10 cellular contexts compared by ENCODE assay signal in genomic region chr18:48230459-48231113, GRCh38.
DNase-seq lines count a peak whose midpoint lies in the region; ATAC-seq and TF ChIP-seq lines count a peak whose summit lies in the region.
"Had no signal": no experiment of that assay in that cellular context is flagged by ENCODE, and none has a peak within 500 bp of the region (broad histone marks: within the 10 kb centered on the region; RNA-seq: fewer than 3 reads in every experiment).

No MANE protein-coding gene starts in this region.

- no peak for TF ChIP-seq EP300 in esophagus muscularis mucosa (IDR thresholded peaks at IDR 0.05)

- H2AFZ ChIP-seq in Loucy (ENCODE audit: low read length) (peak overlapping the region; percentile 67), neural progenitor cell (replicated peaks) (peak overlapping the region; percentile 98)

- intact Hi-C loops in esophagus muscularis mucosa (cut with DNase I) = loop anchor here (5.0 kb wide), 1 partner anchor 217 kb away; no protein-coding TSS in a partner anchor
- intact Hi-C loops in activated T-helper 2 cell treated with anti-CD3 and anti-CD28 coated beads, Interferon-gamma antibody, Interleukin-2, Interleukin-4, amounts not matched to agents 10 μg/mL and 5 μg/mL and 100 μg/mL, durations not matched to agents 14 hours and 24 hours and 36 hours (cut with micrococcal nuclease) = no loop called here

- DNase-seq in activated CD4-positive, alpha-beta T cell treated with anti-CD3 and anti-CD28 coated beads for 48 hours = peak; percentile 23
- no peak for DNase-seq in activated CD4-positive, alpha-beta T cell treated with anti-CD3 and anti-CD28 coated beads, Interleukin-2, amount 50 U/mL, for 1 hour
- DNase-seq in RWPE1 (ENCODE audit: low spot score) (peak; percentile 48), esophagus muscularis mucosa (ENCODE audit: extremely low spot score) (no peak), neural progenitor cell (ENCODE audit: low spot score) (peak; percentile 87)
- DNase-seq in activated T-helper 2 cell treated with anti-CD3 and anti-CD28 coated beads, Interferon-gamma antibody, Interleukin-2, Interleukin-4, amounts not matched to agents 10 μg/mL and 5 μg/mL and 100 μg/mL, durations not matched to agents 14 hours and 24 hours and 36 hours (ENCODE audit: low spot score) = no peak

- no peaks in the 10 kb centered on the region for H3K9me2 ChIP-seq in Loucy (replicated peaks; ENCODE audit: low read depth, low read length)

- H3K36me3 ChIP-seq in Loucy (ENCODE audit: insufficient read depth, low read length) (no peaks in the 10 kb centered on the region), esophagus muscularis mucosa (no peaks in the 10 kb centered on the region), neural progenitor cell (no peaks in the 10 kb centered on the region)

- H3K79me2 ChIP-seq in Loucy (ENCODE audit: insufficient read depth, low read length) (no peaks in the 10 kb centered on the region), neural progenitor cell (ENCODE audit: low read depth) (no peaks in the 10 kb centered on the region)

- H3K27me3 ChIP-seq in Loucy (ENCODE audit: insufficient read depth, low read length, poor library complexity, severe bottlenecking) (no peaks in the 10 kb centered on the region), esophagus muscularis mucosa (no peaks in the 10 kb centered on the region), neural progenitor cell (no peaks in the 10 kb centered on the region)

- peaks cover 18% of the 10 kb centered on the region for H3K4me1 Mint-ChIP-seq in neural progenitor cell
- peaks cover 14% of the 10 kb centered on the region for H3K4me1 Mint-ChIP-seq in activated T-helper 2 cell treated with anti-CD3 and anti-CD28 coated beads, Interferon-gamma antibody, Interleukin-2, Interleukin-4, amounts not matched to agents 10 μg/mL and 5 μg/mL and 100 μg/mL, durations not matched to agents 14 hours and 24 hours and 36 hours (ENCODE audit: low read depth)

- H3K9ac ChIP-seq in Loucy (ENCODE audit: low read depth, low read length, poor library complexity, severe bottlenecking) (no peak overlapping the region), neural progenitor cell (no peak overlapping the region)

- TF ChIP-seq CTCF in Loucy (conservative IDR thresholded peaks at IDR 0.05; ENCODE audit: low read length) (peak; percentile 83), RWPE1 (conservative IDR thresholded peaks at IDR 0.05; ENCODE audit: low read depth) (no peak; the same call in 1 of the 2 replicates), esophagus muscularis mucosa (IDR thresholded peaks at IDR 0.05) (peak; percentile 42 to 57 (median 43)), neural progenitor cell (IDR thresholded peaks at IDR 0.05) (peak; percentile 86)

- no peaks in the 10 kb centered on the region for H3K36me3 Mint-ChIP-seq in neural progenitor cell
- no peaks in the 10 kb centered on the region for H3K36me3 Mint-ChIP-seq in activated T-helper 2 cell treated with anti-CD3 and anti-CD28 coated beads, Interferon-gamma antibody, Interleukin-2, Interleukin-4, amounts not matched to agents 10 μg/mL and 5 μg/mL and 100 μg/mL, durations not matched to agents 14 hours and 24 hours and 36 hours (ENCODE audit: low read depth)
- H3K36me3 Mint-ChIP-seq: activated naive CD4-positive, alpha-beta T cell treated with anti-CD3 and anti-CD28 coated beads, Interleukin-2, amount 50 U/mL, for 72 hours; CD4-positive, alpha-beta memory T cell had no signal

- H3K9me3 ChIP-seq in Loucy (ENCODE audit: insufficient read depth, low read depth, low read length) = no peaks in the 10 kb centered on the region
- no peaks in the 10 kb centered on the region for H3K9me3 ChIP-seq in esophagus muscularis mucosa
- H3K9me3 ChIP-seq in neural progenitor cell (ENCODE audit: low read depth) = no peaks in the 10 kb centered on the region

- peaks cover 7% of the 10 kb centered on the region for H3K27me3 Mint-ChIP-seq in neural progenitor cell (ENCODE audit: insufficient read depth, low read depth)
- peaks cover 16% of the 10 kb centered on the region for H3K27me3 Mint-ChIP-seq in activated T-helper 2 cell treated with anti-CD3 and anti-CD28 coated beads, Interferon-gamma antibody, Interleukin-2, Interleukin-4, amounts not matched to agents 10 μg/mL and 5 μg/mL and 100 μg/mL, durations not matched to agents 14 hours and 24 hours and 36 hours (ENCODE audit: low read depth)

- H3K4me3 ChIP-seq in Loucy (ENCODE audit: low read length, poor library complexity, severe bottlenecking) (no peak overlapping the region), esophagus muscularis mucosa (no peak overlapping the region), neural progenitor cell (no peak overlapping the region)

- no peak overlapping the region for H3K4me3 Mint-ChIP-seq in neural progenitor cell
- H3K4me3 Mint-ChIP-seq in activated T-helper 2 cell treated with anti-CD3 and anti-CD28 coated beads, Interferon-gamma antibody, Interleukin-2, Interleukin-4, amounts not matched to agents 10 μg/mL and 5 μg/mL and 100 μg/mL, durations not matched to agents 14 hours and 24 hours and 36 hours (ENCODE audit: low read depth) = no peak overlapping the region

- H3K9me3 Mint-ChIP-seq in neural progenitor cell = no peaks in the 10 kb centered on the region
- H3K9me3 Mint-ChIP-seq in activated T-helper 2 cell treated with anti-CD3 and anti-CD28 coated beads, Interferon-gamma antibody, Interleukin-2, Interleukin-4, amounts not matched to agents 10 μg/mL and 5 μg/mL and 100 μg/mL, durations not matched to agents 14 hours and 24 hours and 36 hours = no peaks in the 10 kb centered on the region
- H3K9me3 Mint-ChIP-seq: activated naive CD4-positive, alpha-beta T cell treated with anti-CD3 and anti-CD28 coated beads, Interleukin-2, amount 50 U/mL, for 72 hours had no signal

- POLR2A ChIA-PET in RWPE1 (lab: Yijun Ruan, JAX; ENCODE audit: low non-redundant PET) = no interaction called here

- WGBS in esophagus muscularis mucosa = 76% methylated on average over 4 of the region's 7 CpGs

- H3F3A ChIP-seq in Loucy (ENCODE audit: low read depth) (no peaks in the 10 kb centered on the region), neural progenitor cell (ENCODE audit: low read depth) (no peaks in the 10 kb centered on the region)

- H3K4me2 ChIP-seq in Loucy (ENCODE audit: low read depth, low read length, poor library complexity, severe bottlenecking) (no peak overlapping the region), neural progenitor cell (no peak overlapping the region)

- H3K27ac Mint-ChIP-seq in neural progenitor cell = peak overlapping the region; percentile 16
- no peak overlapping the region for H3K27ac Mint-ChIP-seq in activated T-helper 2 cell treated with anti-CD3 and anti-CD28 coated beads, Interferon-gamma antibody, Interleukin-2, Interleukin-4, amounts not matched to agents 10 μg/mL and 5 μg/mL and 100 μg/mL, durations not matched to agents 14 hours and 24 hours and 36 hours
- H3K27ac Mint-ChIP-seq: activated naive CD4-positive, alpha-beta T cell treated with anti-CD3 and anti-CD28 coated beads, Interleukin-2, amount 50 U/mL, for 72 hours had no signal

- CTCF ChIA-PET in RWPE1 (lab: Yijun Ruan, JAX) = interaction anchor here (2.5 kb wide), 1 partner anchor 214 kb away, joined by 7 read pairs; no protein-coding TSS in a partner anchor

- H3K27ac ChIP-seq in RWPE1 (no peak overlapping the region), esophagus muscularis mucosa (replicated peaks in 1 of 4) (peak overlapping the region in 1 of 4 donors; percentile 3), neural progenitor cell (no peak overlapping the region)

- H3K4me1 ChIP-seq in Loucy (ENCODE audit: insufficient read depth, low read length, poor library complexity, severe bottlenecking) = peaks cover 24% of the 10 kb centered on the region
- peaks cover 18 to 57% (median 51%) of the 10 kb centered on the region in 4 donors for H3K4me1 ChIP-seq in esophagus muscularis mucosa
- no peaks in the 10 kb centered on the region for H3K4me1 ChIP-seq in neural progenitor cell

- TF ChIP-seq POLR2A in esophagus muscularis mucosa (IDR thresholded peaks at IDR 0.05; ENCODE audit: low read depth) (no peak), GM18505 (IDR thresholded peaks at IDR 0.05; ENCODE audit: borderline replicate concordance, extremely low read depth, insufficient read depth, insufficient read length) (no peak)

- no peaks in the 10 kb centered on the region for H4K20me1 ChIP-seq in Loucy (ENCODE audit: insufficient read depth, low read length, poor library complexity, severe bottlenecking)
- H4K20me1 ChIP-seq in neural progenitor cell (ENCODE audit: low read depth) = no peaks in the 10 kb centered on the region

- ATAC-seq in GM18505 (IDR thresholded peaks at IDR 0.05; ENCODE audit: unreplicated experiment) = no peak

Comparison
In these comparisons a context has a peak if more than half of its experiments do, and no peak if none do; other contexts are left out.
1. DNase-seq: peak in activated CD4-positive, alpha-beta T cell treated with anti-CD3 and anti-CD28 coated beads for 48 hours (single experiment), RWPE1 (single experiment) and neural progenitor cell (single experiment); none in activated CD4-positive, alpha-beta T cell treated with anti-CD3 and anti-CD28 coated beads, Interleukin-2, amount 50 U/mL, for 1 hour (single experiment), esophagus muscularis mucosa (single experiment) and activated T-helper 2 cell treated with anti-CD3 and anti-CD28 coated beads, Interferon-gamma antibody, Interleukin-2, Interleukin-4, amounts not matched to agents 10 μg/mL and 5 μg/mL and 100 μg/mL, durations not matched to agents 14 hours and 24 hours and 36 hours (single experiment).